In genomic region chr7:151708610-151709009, GRCh38 we compare ENCODE assay signal across 15 cellular contexts.
DNase-seq lines count a peak whose midpoint lies in the region; ATAC-seq and TF ChIP-seq lines count a peak whose summit lies in the region.
"Had no signal": no experiment of that assay in that cellular context is flagged by ENCODE, and none has a peak within 500 bp of the region (broad histone marks: within the 10 kb centered on the region; RNA-seq: fewer than 3 reads in every experiment).

No MANE protein-coding gene starts in this region.

- no peak for TF ChIP-seq CTCF in heart right ventricle (IDR thresholded peaks at IDR 0.05)
- peak in 1 of 5 experiments; percentile 43 for TF ChIP-seq CTCF in gastrocnemius medialis (IDR thresholded peaks at IDR 0.05 in 4 of 5, conservative IDR thresholded peaks at IDR 0.05 in 1 of 5)
- no peak for TF ChIP-seq CTCF in esophagus muscularis mucosa (IDR thresholded peaks at IDR 0.05)
- no peak for TF ChIP-seq CTCF in dorsolateral prefrontal cortex (IDR thresholded peaks at IDR 0.05 in 54 of 56, conservative IDR thresholded peaks at IDR 0.05 in 2 of 56; ENCODE audit: low read depth in 1 of 56, partially characterized antibody in 56 of 56)

- peaks cover 1% of the 10 kb centered on the region for H3K36me3 Mint-ChIP-seq in activated naive CD4-positive, alpha-beta T cell treated with anti-CD3 and anti-CD28 coated beads for 36 hours (ENCODE audit: low read depth)

- no peak overlapping the region for H2BK120ac ChIP-seq in mesenchymal stem cell (ENCODE audit: low read depth, low read length)

- H3K4me1 Mint-ChIP-seq in activated naive CD4-positive, alpha-beta T cell treated with anti-CD3 and anti-CD28 coated beads for 36 hours (ENCODE audit: low read depth): peaks cover 6% of the 10 kb centered on the region

- peaks cover 12 to 63% (median 39%) of the 10 kb centered on the region in 9 donors for H3K4me1 ChIP-seq in heart right ventricle
- H3K4me1 ChIP-seq in mesenchymal stem cell (ENCODE audit: control insufficient read depth, insufficient read depth, low read depth, low read length): peaks cover 31% of the 10 kb centered on the region
- peaks cover 29 to 43% of the 10 kb centered on the region in 2 donors for H3K4me1 ChIP-seq in gastrocnemius medialis
- peaks cover 15 to 32% (median 29%) of the 10 kb centered on the region in 4 donors for H3K4me1 ChIP-seq in esophagus muscularis mucosa

- H2AK5ac ChIP-seq in mesenchymal stem cell (ENCODE audit: low read length, severe bottlenecking): no peak overlapping the region

- TF ChIP-seq POLR2A in gastrocnemius medialis (IDR thresholded peaks at IDR 0.05) (peak; percentile 62 to 70), esophagus muscularis mucosa (IDR thresholded peaks at IDR 0.05; ENCODE audit: low read depth) (no peak)

- no peaks in the 10 kb centered on the region for H3K27me3 Mint-ChIP-seq in activated naive CD4-positive, alpha-beta T cell treated with anti-CD3 and anti-CD28 coated beads for 36 hours (ENCODE audit: low read depth)
- H3K27me3 Mint-ChIP-seq: CD8-positive, alpha-beta memory T cell had no signal

- H2BK5ac ChIP-seq in mesenchymal stem cell (ENCODE audit: low read depth, low read length, poor library complexity, severe bottlenecking): no peak overlapping the region

- H3K4me3 Mint-ChIP-seq in activated naive CD4-positive, alpha-beta T cell treated with anti-CD3 and anti-CD28 coated beads for 36 hours: no peak overlapping the region
- H3K4me3 Mint-ChIP-seq: CD8-positive, alpha-beta memory T cell; HFFc6 had no signal

- H2AFZ ChIP-seq in mesenchymal stem cell (ENCODE audit: low read depth, low read length): no peak overlapping the region

- TF ChIP-seq EP300 in esophagus muscularis mucosa (IDR thresholded peaks at IDR 0.05): no peak

- no peak overlapping the region for H4K91ac ChIP-seq in mesenchymal stem cell (ENCODE audit: low read length)

- in situ Hi-C loops in gastrocnemius medialis (cut with MboI; ENCODE audit: low sequenced_read_pairs in 4 of 4): no loop called here

- H3K4me3 ChIP-seq in heart right ventricle (no peak overlapping the region), mesenchymal stem cell (ENCODE audit: insufficient read depth in 1 of 2, low read depth in 1 of 2, low read length in 2 of 2) (no peak overlapping the region), gastrocnemius medialis (no peak overlapping the region), esophagus muscularis mucosa (no peak overlapping the region), dorsolateral prefrontal cortex (no peak overlapping the region)
- H3K4me3 ChIP-seq: BLaER1 had no signal

- intact Hi-C loops in activated naive CD4-positive, alpha-beta T cell treated with anti-CD3 and anti-CD28 coated beads for 36 hours (cut with micrococcal nuclease): loop anchor here (5.0 kb wide), 1 partner anchor 136 kb away; no protein-coding TSS in a partner anchor
- intact Hi-C loops in heart right ventricle (cut with DNase I): loop anchor here in 6 of 10 donors (5.0 to 10.0 kb wide), 5 partner anchors 74 to 136 kb away; no protein-coding TSS in a partner anchor
- intact Hi-C loops in gastrocnemius medialis (cut with DNase I; ENCODE audit: low total_unique reads): loop anchor here (1.0 to 5.0 kb wide), 5 partner anchors 13 to 461 kb away; partner anchors contain the start of genes RHEB and SMARCD3
- intact Hi-C loops in esophagus muscularis mucosa (cut with DNase I): no loop called here
- intact Hi-C loops in dorsolateral prefrontal cortex (cut with DNase I): loop anchor here in 1 of 2 donors (5.0 kb wide), 1 partner anchor 141 kb away; no protein-coding TSS in a partner anchor

- no peak overlapping the region for H2BK15ac ChIP-seq in mesenchymal stem cell (ENCODE audit: low read depth, poor library complexity, severe bottlenecking)

- no peaks in the 10 kb centered on the region for H3K9me3 Mint-ChIP-seq in activated naive CD4-positive, alpha-beta T cell treated with anti-CD3 and anti-CD28 coated beads for 36 hours
- H3K9me3 Mint-ChIP-seq: CD8-positive, alpha-beta memory T cell; HFFc6 had no signal

- no peak overlapping the region for H3K9ac ChIP-seq in mesenchymal stem cell (ENCODE audit: low read length)
- H3K9ac ChIP-seq: BLaER1 had no signal

- CTCF ChIA-PET in activated naive CD4-positive, alpha-beta T cell treated with anti-CD3 and anti-CD28 coated beads for 36 hours (lab: Charles Lee): no interaction called here

- peak overlapping the region in 7 of 10 donors; percentile 7 to 41 (median 25) for H3K27ac ChIP-seq in heart right ventricle
- H3K27ac ChIP-seq in mesenchymal stem cell (ENCODE audit: low read length, poor library complexity, severe bottlenecking): no peak overlapping the region
- H3K27ac ChIP-seq in gastrocnemius medialis: peak overlapping the region; percentile 72 to 74 (median 74)
- no peak overlapping the region for H3K27ac ChIP-seq in esophagus muscularis mucosa (replicated peaks in 1 of 4)
- H3K27ac ChIP-seq in dorsolateral prefrontal cortex: no peak overlapping the region
- H3K27ac ChIP-seq: 22Rv1, BLaER1 had no signal

- peak overlapping the region; percentile 7 for H4K8ac ChIP-seq in mesenchymal stem cell (ENCODE audit: low read length)

- H3K14ac ChIP-seq in mesenchymal stem cell (ENCODE audit: low read length in 2 of 2): no peak overlapping the region

- H3K36me3 ChIP-seq in heart right ventricle (peaks cover 0 to 8% (median 0%) of the 10 kb centered on the region in 9 donors), mesenchymal stem cell (ENCODE audit: control insufficient read depth in 1 of 2, insufficient read depth in 2 of 2, low read depth in 1 of 2, low read length in 2 of 2) (no peaks in the 10 kb centered on the region), gastrocnemius medialis (no peaks in the 10 kb centered on the region), esophagus muscularis mucosa (no peaks in the 10 kb centered on the region)
- H3K36me3 ChIP-seq: BLaER1 had no signal

- H3K79me1 ChIP-seq in mesenchymal stem cell (replicated peaks; ENCODE audit: low read length, poor library complexity, severe bottlenecking): no peaks in the 10 kb centered on the region

- H3K9me3 ChIP-seq in heart right ventricle (no peaks in the 10 kb centered on the region), mesenchymal stem cell (ENCODE audit: control insufficient read depth, low read length) (no peaks in the 10 kb centered on the region), gastrocnemius medialis (no peaks in the 10 kb centered on the region), esophagus muscularis mucosa (no peaks in the 10 kb centered on the region)
- H3K9me3 ChIP-seq: BLaER1 had no signal

- no peak overlapping the region for H3K4ac ChIP-seq in mesenchymal stem cell (ENCODE audit: low read depth in 1 of 2, low read length in 2 of 2)

- peak overlapping the region in 1 of 2 experiments; percentile 21 for H2BK12ac ChIP-seq in mesenchymal stem cell (ENCODE audit: low read length in 2 of 2)

- peak overlapping the region; percentile 4 for H3K27ac Mint-ChIP-seq in activated naive CD4-positive, alpha-beta T cell treated with anti-CD3 and anti-CD28 coated beads for 36 hours
- H3K27ac Mint-ChIP-seq: HFFc6 had no signal

- H3K27me3 ChIP-seq in heart right ventricle (no peaks in the 10 kb centered on the region), mesenchymal stem cell (ENCODE audit: control insufficient read depth in 1 of 2, insufficient read depth in 1 of 2, low read length in 2 of 2) (peaks cover 0 to 14% of the 10 kb centered on the region in 2 experiments), gastrocnemius medialis (no peaks in the 10 kb centered on the region), esophagus muscularis mucosa (no peaks in the 10 kb centered on the region), dorsolateral prefrontal cortex (no peaks in the 10 kb centered on the region)
- H3K27me3 ChIP-seq: BLaER1 had no signal

- H3K23ac ChIP-seq in mesenchymal stem cell (ENCODE audit: low read length in 2 of 2): no peak overlapping the region

- H3K18ac ChIP-seq in mesenchymal stem cell (ENCODE audit: low read depth in 1 of 2, low read length in 2 of 2): no peak overlapping the region

- no peak for DNase-seq in activated naive CD4-positive, alpha-beta T cell treated with anti-CD3 and anti-CD28 coated beads for 36 hours
- no peak for DNase-seq in activated naive CD4-positive, alpha-beta T cell treated with Interleukin-2 at 50 U/mL for 16 hours
- DNase-seq in heart right ventricle (no peak), mesenchymal stem cell (no peak), gastrocnemius medialis (peak; percentile 84 to 94), RPMI8226 (no peak), esophagus muscularis mucosa (ENCODE audit: extremely low spot score) (no peak), dorsolateral prefrontal cortex (no peak)
- DNase-seq: Calu3; CD8-positive, alpha-beta memory T cell; DMS 273 treated with DMSO at 0.1 percent for 48 hours; HCEC 1CT; HFFc6 had no signal

- WGBS in heart right ventricle, 2 donors: 69 to 75% methylated on average over 8 of the region's 8 CpGs
- 96% methylated on average over 8 of the region's 8 CpGs for WGBS in mesenchymal stem cell
- WGBS in esophagus muscularis mucosa: 93% methylated on average over 4 of the region's 8 CpGs

- no peak overlapping the region for H3K4me2 ChIP-seq in mesenchymal stem cell (ENCODE audit: low read length, poor library complexity, severe bottlenecking)
- H3K4me2 ChIP-seq: BLaER1 had no signal

- ATAC-seq in heart right ventricle: peak in 4 of 8 donors; percentile 13 to 57 (median 42)
- ATAC-seq in gastrocnemius medialis: peak; percentile 51 to 67

Comparison
In these comparisons a context has a peak if more than half of its experiments do, and no peak if none do; other contexts are left out.
1. DNase-seq: peak in gastrocnemius medialis (2 of 2); none in activated naive CD4-positive, alpha-beta T cell treated with anti-CD3 and anti-CD28 coated beads for 36 hours (single experiment), activated naive CD4-positive, alpha-beta T cell treated with Interleukin-2 at 50 U/mL for 16 hours (single experiment), heart right ventricle (0 of 2), mesenchymal stem cell (single experiment), RPMI8226 (single experiment), esophagus muscularis mucosa (single experiment) and dorsolateral prefrontal cortex (0 of 10).
2. H3K27ac ChIP-seq: peak in heart right ventricle (7 of 10) and gastrocnemius medialis (4 of 4); none in mesenchymal stem cell (single experiment), esophagus muscularis mucosa (0 of 4) and dorsolateral prefrontal cortex (0 of 59).